ENCODE assay signal across 2 cellular contexts in the genomic region with DNA sequence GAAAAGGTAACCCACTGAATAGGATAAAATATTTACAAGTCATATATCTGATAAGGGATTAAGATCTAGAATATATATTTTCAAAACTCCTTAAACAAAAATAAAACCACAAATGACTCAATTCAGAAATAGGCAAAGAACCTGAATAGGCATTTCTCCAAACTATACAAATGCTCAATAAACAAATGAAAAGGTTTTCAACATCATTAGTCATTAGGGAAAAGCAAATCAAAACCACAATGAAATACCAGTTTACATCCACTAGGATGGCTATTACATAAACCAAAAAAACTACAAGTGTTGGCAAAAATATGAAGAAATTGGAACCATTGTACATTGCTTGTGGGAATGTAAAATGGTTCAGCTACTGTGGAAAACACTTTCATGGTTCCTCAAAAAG.
TF ChIP-seq lines count a peak whose summit lies in the region.

No MANE protein-coding gene starts in this region.

TF ChIP-seq in A549, 52 proteins besides CTCF, POLR2A, EP300 and RAD21 (continued from another document):
- TF ChIP-seq CEBPB (IDR thresholded peaks at IDR 0.05), result 0 out of 4 replicates have a peak, but pooled peaks of 1 of the 2 experiments have one; percentile 9
TF ChIP-seq in A549: peak in this region for 4.

TF ChIP-seq in IMR-90, 13 proteins besides CTCF, POLR2A, EP300 and RAD21 (continued from another document):
- TF ChIP-seq, protein P1, sequence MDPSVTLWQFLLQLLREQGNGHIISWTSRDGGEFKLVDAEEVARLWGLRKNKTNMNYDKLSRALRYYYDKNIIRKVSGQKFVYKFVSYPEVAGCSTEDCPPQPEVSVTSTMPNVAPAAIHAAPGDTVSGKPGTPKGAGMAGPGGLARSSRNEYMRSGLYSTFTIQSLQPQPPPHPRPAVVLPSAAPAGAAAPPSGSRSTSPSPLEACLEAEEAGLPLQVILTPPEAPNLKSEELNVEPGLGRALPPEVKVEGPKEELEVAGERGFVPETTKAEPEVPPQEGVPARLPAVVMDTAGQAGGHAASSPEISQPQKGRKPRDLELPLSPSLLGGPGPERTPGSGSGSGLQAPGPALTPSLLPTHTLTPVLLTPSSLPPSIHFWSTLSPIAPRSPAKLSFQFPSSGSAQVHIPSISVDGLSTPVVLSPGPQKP (IDR thresholded peaks at IDR 0.05; ENCODE audit: borderline replicate concordance, low read depth, low read length), result no peak
- TF ChIP-seq MAFK (IDR thresholded peaks at IDR 0.05; ENCODE audit: low read depth, low read length), result peak; percentile 40; the same call in 1 of the 2 replicates
- no peak for TF ChIP-seq SMC3 (IDR thresholded peaks at IDR 0.05; ENCODE audit: low read depth, low read length)
- no peak for TF ChIP-seq RCOR1 (IDR thresholded peaks at IDR 0.05; ENCODE audit: insufficient replicate concordance, low read length)
- TF ChIP-seq CEBPB (IDR thresholded peaks at IDR 0.05; ENCODE audit: low read depth, low read length), result peak; percentile 19; the same call in 1 of the 2 replicates
- TF ChIP-seq FOS (IDR thresholded peaks at IDR 0.05; ENCODE audit: low read depth, low read length), result 0 out of 2 replicates have a peak, but pooled peaks have one; percentile 19
- no peak for TF ChIP-seq MXI1 (IDR thresholded peaks at IDR 0.05; ENCODE audit: borderline replicate concordance, low read depth, low read length)
- TF ChIP-seq BHLHE40 (IDR thresholded peaks at IDR 0.05; ENCODE audit: low read depth, low read length), result no peak
- TF ChIP-seq CHD1 (IDR thresholded peaks at IDR 0.05; ENCODE audit: low read depth, low read length), result no peak
- TF ChIP-seq, protein P2, sequence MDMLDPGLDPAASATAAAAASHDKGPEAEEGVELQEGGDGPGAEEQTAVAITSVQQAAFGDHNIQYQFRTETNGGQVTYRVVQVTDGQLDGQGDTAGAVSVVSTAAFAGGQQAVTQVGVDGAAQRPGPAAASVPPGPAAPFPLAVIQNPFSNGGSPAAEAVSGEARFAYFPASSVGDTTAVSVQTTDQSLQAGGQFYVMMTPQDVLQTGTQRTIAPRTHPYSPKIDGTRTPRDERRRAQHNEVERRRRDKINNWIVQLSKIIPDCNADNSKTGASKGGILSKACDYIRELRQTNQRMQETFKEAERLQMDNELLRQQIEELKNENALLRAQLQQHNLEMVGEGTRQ (IDR thresholded peaks at IDR 0.05; ENCODE audit: low read depth, low read length), result no peak
